12 cellular contexts compared by ENCODE assay signal in the genomic region with DNA sequence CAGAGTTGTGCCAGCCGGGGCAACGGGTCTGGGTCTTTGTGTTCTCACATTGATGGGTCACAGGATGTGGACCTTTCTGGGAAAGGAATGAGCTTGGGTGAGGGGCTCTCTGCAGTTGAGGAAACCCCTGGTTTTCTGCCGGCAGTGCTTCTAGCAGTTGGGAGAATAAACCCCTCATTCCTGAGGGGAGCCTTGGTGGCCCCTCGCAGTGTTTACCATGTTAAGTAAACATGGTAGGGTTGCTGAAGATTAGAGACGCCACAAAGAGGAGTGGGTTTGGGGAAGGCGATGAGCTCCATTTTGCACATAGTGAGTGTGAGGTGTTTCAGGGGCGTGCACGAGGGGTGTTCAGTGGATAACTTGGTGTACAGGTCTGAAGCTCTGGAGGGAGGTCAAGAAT.
"Had no signal": no experiment of that assay in that cellular context is flagged by ENCODE, and none has a peak within 500 bp of the region (broad histone marks: within the 10 kb centered on the region; RNA-seq: fewer than 3 reads in every experiment).

No MANE protein-coding gene starts in this region.

- H3K9me3 ChIP-seq: uterus had no signal

- H3K27ac ChIP-seq: SK-N-MC had no signal

- H3K36me3 ChIP-seq: uterus had no signal

- H3K27me3 ChIP-seq: uterus had no signal

- H3K4me1 ChIP-seq: uterus had no signal

- DNase-seq: activated CD4-positive, alpha-beta T cell treated with anti-CD3 and anti-CD28 coated beads, Interleukin-2, amount 50 U/mL, for 1 hour; activated CD4-positive, CD25-positive, alpha-beta regulatory T cell treated with anti-CD3 and anti-CD28 coated beads, Interleukin-2, amount 50 U/mL, for 72 hours; activated CD8-positive, alpha-beta memory T cell treated with anti-CD3 and anti-CD28 coated beads, Interleukin-2, amount 50 U/mL, for 4 hours; activated naive CD4-positive, alpha-beta T cell; activated T-cell treated with anti-CD3 and anti-CD28 coated beads, Interleukin-2, amount 50 U/mL, for 24 hours; central memory CD4-positive, alpha-beta T cell; effector CD8-positive, alpha-beta T cell; stimulated activated CD4-positive, alpha-beta T cell treated with anti-CD3 and anti-CD28 coated beads, Interleukin-4, amount 100 ng/mL, for 24 hours; stimulated activated naive CD4-positive, alpha-beta T cell treated with Interleukin-2 at 50 U/mL for 16 hours; T-helper 2 cell had no signal

- H3K4me3 ChIP-seq: SK-N-MC, uterus had no signal
